ENCODE assay signal across 8 cellular contexts in genomic region chr2:159613515-159614336, GRCh38. TPM values are rescaled to one million over a fixed set of nuclear protein-coding genes. Genes with fewer than 3 reads are reported as not detected.
DNase-seq lines count a peak whose midpoint lies in the region; ATAC-seq and TF ChIP-seq lines count a peak whose summit lies in the region.

No MANE protein-coding gene starts in this region.

- DNase-seq in GM23248 (peak; percentile 59), NCI-H748 (lab: John Stamatoyannopoulos, UW; ENCODE audit: unreplicated experiment) (peak; percentile 71), GOT3 (lab: John Stamatoyannopoulos, UW) (no peak), amygdala (lab: John Stamatoyannopoulos, UW) (no peak)
- DNase-seq in activated T-cell treated with anti-CD3 and anti-CD28 coated beads, Interleukin-2, amount 50 U/mL, for 72 hours: no peak

- H3K9me2 ChIP-seq in GM23248 (ENCODE audit: insufficient read depth): no peaks in the 10 kb centered on the region

- H3K9me3 ChIP-seq in GM23248 (ENCODE audit: low read depth) (no peaks in the 10 kb centered on the region), endocrine pancreas (ENCODE audit: control insufficient read depth, low read length) (no peaks in the 10 kb centered on the region), neutrophil (no peaks in the 10 kb centered on the region)

- no peak overlapping the region for H3K27ac Mint-ChIP-seq in activated T-cell treated with anti-CD3 and anti-CD28 coated beads, Interleukin-2, amount 50 U/mL, for 72 hours

- peaks cover 22% of the 10 kb centered on the region for H3F3A ChIP-seq in GM23248 (ENCODE audit: insufficient read depth)

- 7 to 11% methylated on average over 3 of the region's 3 CpGs for WGBS in GM23248 (ENCODE audit: low coverage in 1 of 2, low lambda C conversion rate in 2 of 2, missing lambda C conversion rate in 2 of 2), 2 experiments

- H3K36me3 ChIP-seq in GM23248 (ENCODE audit: low read depth) (no peaks in the 10 kb centered on the region), endocrine pancreas (ENCODE audit: control insufficient read depth, insufficient read depth, low read length) (no peaks in the 10 kb centered on the region), neutrophil (no peaks in the 10 kb centered on the region)

- H3K79me2 ChIP-seq in GM23248 (ENCODE audit: insufficient read depth): peaks cover 62% of the 10 kb centered on the region

- peaks cover 1 to 3% of the 10 kb centered on the region in 2 donors for H3K36me3 Mint-ChIP-seq in activated T-cell treated with anti-CD3 and anti-CD28 coated beads, Interleukin-2, amount 50 U/mL, for 72 hours (ENCODE audit: insufficient read depth in 2 of 2)

- no peak for TF ChIP-seq CTCF in neutrophil (IDR thresholded peaks at IDR 0.05)

- H3K4me2 ChIP-seq in GM23248 (ENCODE audit: unreplicated experiment): peak overlapping the region; percentile 87

- in situ Hi-C loops in GM23248 (cut with MboI): no loop called here

- H3K4me3 Mint-ChIP-seq in activated T-cell treated with anti-CD3 and anti-CD28 coated beads, Interleukin-2, amount 50 U/mL, for 72 hours: no peak overlapping the region

- H3K9me3 Mint-ChIP-seq in activated T-cell treated with anti-CD3 and anti-CD28 coated beads, Interleukin-2, amount 50 U/mL, for 72 hours: no peaks in the 10 kb centered on the region

- no peak for ATAC-seq in GM18502 (IDR thresholded peaks at IDR 0.05; ENCODE audit: poor library complexity, unreplicated experiment)
- ATAC-seq in activated T-cell treated with anti-CD3 and anti-CD28 coated beads, Interleukin-2, amount 50 U/mL, for 72 hours (replicated peaks in 1 of 2): no peak

- H3K9ac ChIP-seq in GM23248 (peak overlapping the region; percentile 94), endocrine pancreas (ENCODE audit: control insufficient read depth, insufficient read depth, low read length) (no peak overlapping the region)

- H3K4me3 ChIP-seq in GM23248: peak overlapping the region; percentile 91
- H3K4me3 ChIP-seq in endocrine pancreas (ENCODE audit: control insufficient read depth, insufficient read depth, low read length): peak overlapping the region; percentile 96
- H3K4me3 ChIP-seq in neutrophil (ENCODE audit: low read depth in 1 of 2, low read length in 1 of 2): peak overlapping the region; percentile 78 to 95

- H3K4me1 ChIP-seq in GM23248 (ENCODE audit: insufficient read depth) (peaks cover 38% of the 10 kb centered on the region), endocrine pancreas (ENCODE audit: control insufficient read depth, insufficient read depth, low read length) (peaks cover 40% of the 10 kb centered on the region), neutrophil (ENCODE audit: control insufficient read depth in 1 of 2, insufficient read depth in 1 of 2, low read depth in 1 of 2, low read length in 1 of 2) (peaks cover 54 to 64% of the 10 kb centered on the region in 2 experiments)

- H3K27me3 ChIP-seq in GM23248 (replicated peaks; ENCODE audit: insufficient read depth) (no peaks in the 10 kb centered on the region), endocrine pancreas (ENCODE audit: control insufficient read depth, insufficient read depth, low read length) (no peaks in the 10 kb centered on the region), neutrophil (no peaks in the 10 kb centered on the region)

- peaks cover 30% of the 10 kb centered on the region for H3K27me3 Mint-ChIP-seq in activated T-cell treated with anti-CD3 and anti-CD28 coated beads, Interleukin-2, amount 50 U/mL, for 72 hours (ENCODE audit: low read depth)

- peaks cover 16% of the 10 kb centered on the region for H3K4me1 Mint-ChIP-seq in activated T-cell treated with anti-CD3 and anti-CD28 coated beads, Interleukin-2, amount 50 U/mL, for 72 hours (ENCODE audit: low read depth)

- peak overlapping the region; percentile 88 for H2AFZ ChIP-seq in GM23248

- no peaks in the 10 kb centered on the region for H4K20me1 ChIP-seq in GM23248 (ENCODE audit: insufficient read depth)

- H3K27ac ChIP-seq in GM23248 (peak overlapping the region; percentile 98), neutrophil (peak overlapping the region; percentile 98)

RNA-seq across cellular contexts. Expression of gene BAZ2B, which starts 2.6 kb away (rescaled TPM):
- total RNA-seq in GM23248 (2014; rRNA removed; shearing (Covaris generic)): 20.5 and 26.2 TPM in 2 replicates
- 13.9 and 17.0 TPM in 2 replicates for polyA plus RNA-seq in GM23248 (2016; fragmentation: Nextera tagmentation; extraction: Ambion mirVana)
- total RNA-seq in activated T-cell treated with anti-CD3 and anti-CD28 coated beads, Interleukin-2, amount 50 U/mL, for 72 hours: 10 to 100 TPM; 16.8 to 19.7 TPM

Comparison
In these comparisons a context has a peak if more than half of its experiments do, and no peak if none do; other contexts are left out.
1. DNase-seq: peak in GM23248 (single experiment) and NCI-H748 (single experiment); none in GOT3 (single experiment), amygdala (0 of 56) and activated T-cell treated with anti-CD3 and anti-CD28 coated beads, Interleukin-2, amount 50 U/mL, for 72 hours (0 of 2).
2. Peak in every context shown above with its lines, with median percentiles within 50 percentile points of each other: H3K4me3 ChIP-seq.